Comparison of ENCODE assay signal across 9 cellular contexts in genomic region chr4:159077702-159078495, GRCh38. TPM values are rescaled to one million over a fixed set of nuclear protein-coding genes. Genes with fewer than 3 reads are reported as not detected.
DNase-seq lines count a peak whose midpoint lies in the region; ATAC-seq and TF ChIP-seq lines count a peak whose summit lies in the region.
"Had no signal": no experiment of that assay in that cellular context is flagged by ENCODE, and none has a peak within 500 bp of the region (broad histone marks: within the 10 kb centered on the region; RNA-seq: fewer than 3 reads in every experiment).

No MANE protein-coding gene starts in this region.

- no peak overlapping the region for H4K8ac ChIP-seq in mesenchymal stem cell (ENCODE audit: low read length)

- H2BK5ac ChIP-seq in mesenchymal stem cell (ENCODE audit: low read depth, low read length, poor library complexity, severe bottlenecking) = no peak overlapping the region

- H3K4ac ChIP-seq in mesenchymal stem cell (ENCODE audit: low read depth in 1 of 2, low read length in 2 of 2) = no peak overlapping the region

- no peak overlapping the region for H3K9ac ChIP-seq in mesenchymal stem cell (ENCODE audit: low read length)

- H3K27ac ChIP-seq in body of pancreas (no peak overlapping the region), mesenchymal stem cell (ENCODE audit: low read length, poor library complexity, severe bottlenecking) (no peak overlapping the region)
- H3K27ac ChIP-seq: HL-60 had no signal

- intact Hi-C loops in body of pancreas (cut with DNase I) = no loop called here

- H3K4me2 ChIP-seq in mesenchymal stem cell (ENCODE audit: low read length, poor library complexity, severe bottlenecking) = no peak overlapping the region

- WGBS in body of pancreas, 2 donors = 66% methylated on average over 6 of the region's 6 CpGs
- 91% methylated on average over 4 of the region's 6 CpGs for WGBS in mesenchymal stem cell

- no peak for TF ChIP-seq CTCF in GM10248 (IDR thresholded peaks at IDR 0.05; ENCODE audit: control extremely low read depth, extremely low read depth, low read depth, missing control alignments)
- no peak for TF ChIP-seq CTCF in body of pancreas (IDR thresholded peaks at IDR 0.05)

- H2AK5ac ChIP-seq in mesenchymal stem cell (ENCODE audit: low read length, severe bottlenecking) = no peak overlapping the region

- H3K9me3 ChIP-seq in body of pancreas = no peaks in the 10 kb centered on the region
- no peaks in the 10 kb centered on the region for H3K9me3 ChIP-seq in mesenchymal stem cell (ENCODE audit: control insufficient read depth, low read length)

- H3K4me3 ChIP-seq in body of pancreas (no peak overlapping the region), mesenchymal stem cell (ENCODE audit: insufficient read depth in 1 of 2, low read depth in 1 of 2, low read length in 2 of 2) (no peak overlapping the region)

- H3K36me3 ChIP-seq in body of pancreas (replicated peaks in 1 of 2; ENCODE audit: insufficient read depth in 1 of 2, low read depth in 2 of 2) (no peaks in the 10 kb centered on the region), mesenchymal stem cell (ENCODE audit: control insufficient read depth in 1 of 2, insufficient read depth in 2 of 2, low read depth in 1 of 2, low read length in 2 of 2) (no peaks in the 10 kb centered on the region)

- no peak overlapping the region for H2BK12ac ChIP-seq in mesenchymal stem cell (ENCODE audit: low read length in 2 of 2)

- DNase-seq in GM10248 (ENCODE audit: extremely low spot score) (peak; percentile 83), body of pancreas (no peak), mesenchymal stem cell (no peak), OCI-M2 (lab: John Stamatoyannopoulos, UW; ENCODE audit: unreplicated experiment) (no peak), glomerular visceral epithelial cell (ENCODE audit: extremely low spot score) (no peak), SKM-1 treated with dmso at 0.1 percent for 144 hours (lab: John Stamatoyannopoulos, UW; ENCODE audit: unreplicated experiment) (no peak)

- no peak overlapping the region for H4K91ac ChIP-seq in mesenchymal stem cell (ENCODE audit: low read length)

- H3K79me1 ChIP-seq in mesenchymal stem cell (replicated peaks; ENCODE audit: low read length, poor library complexity, severe bottlenecking) = no peaks in the 10 kb centered on the region

- no peak overlapping the region for H2BK120ac ChIP-seq in mesenchymal stem cell (ENCODE audit: low read depth, low read length)

- H2BK15ac ChIP-seq in mesenchymal stem cell (ENCODE audit: low read depth, poor library complexity, severe bottlenecking) = no peak overlapping the region

- CTCF ChIA-PET in GM10248 (lab: Yijun Ruan, JAX) = interaction anchor here (1.4 to 2.4 kb wide), 2 partner anchors 19 to 125 kb away, joined by 5 to 8 read pairs; no protein-coding TSS in a partner anchor

- no peaks in the 10 kb centered on the region for H3K27me3 ChIP-seq in body of pancreas
- H3K27me3 ChIP-seq in mesenchymal stem cell (ENCODE audit: control insufficient read depth in 1 of 2, insufficient read depth in 1 of 2, low read length in 2 of 2) = no peaks in the 10 kb centered on the region

- no peak overlapping the region for H3K14ac ChIP-seq in mesenchymal stem cell (ENCODE audit: low read length in 2 of 2)

- H3K4me1 ChIP-seq in body of pancreas (no peaks in the 10 kb centered on the region), mesenchymal stem cell (ENCODE audit: control insufficient read depth, insufficient read depth, low read depth, low read length) (no peaks in the 10 kb centered on the region)

- H2AFZ ChIP-seq in mesenchymal stem cell (ENCODE audit: low read depth, low read length) = no peak overlapping the region

- no peak overlapping the region for H3K23ac ChIP-seq in mesenchymal stem cell (ENCODE audit: low read length in 2 of 2)

- POLR2A ChIA-PET in GM10248 (lab: Yijun Ruan, JAX) = interaction anchor here (1.2 kb wide), 1 partner anchor 60 kb away, joined by 3 read pairs; no protein-coding TSS in a partner anchor

- H3K18ac ChIP-seq in mesenchymal stem cell (ENCODE audit: low read depth in 1 of 2, low read length in 2 of 2) = no peak overlapping the region

- ATAC-seq in GM21360 (IDR thresholded peaks at IDR 0.05; ENCODE audit: unreplicated experiment) = peak; percentile 98
- ATAC-seq in HG03520 (IDR thresholded peaks at IDR 0.05; ENCODE audit: unreplicated experiment) = peak; percentile 100
- peak; percentile 12 for ATAC-seq in body of pancreas

- TF ChIP-seq POLR2A in body of pancreas (IDR thresholded peaks at IDR 0.05) = no peak

RNA-seq across cellular contexts. Expression of gene RAPGEF2, which starts 25.0 kb away (rescaled TPM):
- 10 to 100 TPM; 38.2 to 46.7 TPM for total RNA-seq in body of pancreas
- polyA plus RNA-seq in mesenchymal stem cell (2013, experiment 1 of 2) = 26.5 TPM
- polyA plus RNA-seq in mesenchymal stem cell (2013, experiment 2 of 2) = 23.5 TPM

Comparison
In these comparisons a context has a peak if more than half of its experiments do, and no peak if none do; other contexts are left out.
1. ATAC-seq: peak in every context shown above with its lines; median percentile 100 in HG03520; 98 in GM21360; 12 in body of pancreas.